8 cellular contexts compared by ENCODE assay signal in genomic region chr1:192539450-192540132, GRCh38. TPM values are rescaled to one million over a fixed set of nuclear protein-coding genes. Genes with fewer than 3 reads are reported as not detected.
DNase-seq lines count a peak whose midpoint lies in the region; ATAC-seq, FAIRE-seq and TF ChIP-seq lines count a peak whose summit lies in the region.

No MANE protein-coding gene starts in this region.

- no peak for ATAC-seq in GM21786 (IDR thresholded peaks at IDR 0.05; ENCODE audit: unreplicated experiment)

- TF ChIP-seq CTCF in astrocyte of the spinal cord (IDR thresholded peaks at IDR 0.05; ENCODE audit: low read depth, low read length) (no peak), suprapubic skin (IDR thresholded peaks at IDR 0.05) (no peak)

- H3K27me3 Mint-ChIP-seq in CD8-positive, alpha-beta memory T cell = no peaks in the 10 kb centered on the region

- no peak for TF ChIP-seq EP300 in suprapubic skin (IDR thresholded peaks at IDR 0.05)

- H3K4me3 ChIP-seq in CD8-positive, alpha-beta memory T cell (ENCODE audit: low read length) = peak overlapping the region; percentile 7
- no peak overlapping the region for H3K4me3 ChIP-seq in astrocyte of the spinal cord (ENCODE audit: low read depth, low read length)
- no peak overlapping the region for H3K4me3 ChIP-seq in suprapubic skin

- H3K36me3 ChIP-seq in CD8-positive, alpha-beta memory T cell (ENCODE audit: insufficient read depth, low read length) = no peaks in the 10 kb centered on the region
- no peaks in the 10 kb centered on the region for H3K36me3 ChIP-seq in suprapubic skin

- CTCF ChIA-PET in CD8-positive, alpha-beta memory T cell (lab: Charles Lee) = interaction anchor here (1.0 to 1.5 kb wide), 3 partner anchors 10 to 35 kb away, joined by 3 read pairs; no protein-coding TSS in a partner anchor

- no peaks in the 10 kb centered on the region for H3K9me3 ChIP-seq in CD8-positive, alpha-beta memory T cell (ENCODE audit: low read length)
- no peaks in the 10 kb centered on the region for H3K9me3 ChIP-seq in suprapubic skin

- in situ Hi-C loops in astrocyte of the spinal cord (cut with HindIII; ENCODE audit: low sequenced_read_pairs) = no loop called here

- no peaks in the 10 kb centered on the region for H3K27me3 ChIP-seq in CD8-positive, alpha-beta memory T cell (ENCODE audit: insufficient read depth, low read length, poor library complexity, severe bottlenecking)
- no peaks in the 10 kb centered on the region for H3K27me3 ChIP-seq in suprapubic skin

- H3K36me3 Mint-ChIP-seq in CD8-positive, alpha-beta memory T cell = peaks cover 0 to 4% (median 0%) of the 10 kb centered on the region in 3 donors

- peaks cover 23% of the 10 kb centered on the region for H3K4me1 ChIP-seq in CD8-positive, alpha-beta memory T cell (ENCODE audit: insufficient read depth, low read length)
- H3K4me1 ChIP-seq in suprapubic skin = peaks cover 21% of the 10 kb centered on the region

- DNase-seq in CD8-positive, alpha-beta memory T cell = peak in 1 of 5 donors; percentile 19
- DNase-seq in HTR-8/SVneo (ENCODE audit: insufficient read length, low spot score) (peak; percentile 68), astrocyte of the spinal cord (ENCODE audit: low read depth, low spot score) (peak; percentile 99), islet precursor cell (peak; percentile 76), suprapubic skin (ENCODE audit: low spot score in 2 of 2) (no peak), NCI-H82 treated with DMSO at 0.1 percent for 48 hours (lab: John Stamatoyannopoulos, UW; ENCODE audit: unreplicated experiment) (no peak), superior temporal gyrus (ENCODE audit: extremely low spot score) (no peak)

- peak overlapping the region; percentile 5 to 70 (median 52) for H3K4me3 Mint-ChIP-seq in CD8-positive, alpha-beta memory T cell

- no peaks in the 10 kb centered on the region for H3K9me3 Mint-ChIP-seq in CD8-positive, alpha-beta memory T cell

- peaks cover 37 to 61% (median 49%) of the 10 kb centered on the region in 3 donors for H3K4me1 Mint-ChIP-seq in CD8-positive, alpha-beta memory T cell

- no peak overlapping the region for H3K27ac ChIP-seq in CD8-positive, alpha-beta memory T cell (ENCODE audit: low read depth, low read length)
- peak overlapping the region; percentile 76 for H3K27ac ChIP-seq in suprapubic skin

- WGBS in suprapubic skin = 15% methylated on average over 4 of the region's 4 CpGs

- no peak for TF ChIP-seq POLR2A in suprapubic skin (IDR thresholded peaks at IDR 0.05)

- H3K27ac Mint-ChIP-seq in CD8-positive, alpha-beta memory T cell = peak overlapping the region; percentile 67 to 96 (median 89)

- POLR2A ChIA-PET in CD8-positive, alpha-beta memory T cell (lab: Charles Lee) = interaction anchor here (0.7 kb wide), 1 partner anchor 62 kb away, joined by 6 read pairs; no protein-coding TSS in a partner anchor

- peak; percentile 26 for FAIRE-seq in HTR-8/SVneo (lab: Jason Lieb, UNC)

RNA-seq across cellular contexts. Expression of gene RGS1, which starts 36.0 kb away (rescaled TPM):
- total RNA-seq in CD8-positive, alpha-beta memory T cell = 10 to 100 TPM; 56.8 to 59.6 TPM
- 82.9 TPM for polyA plus RNA-seq in CD8-positive, alpha-beta memory T cell
- 10 to 100 TPM in 2 of 4 donors, 1 to 10 TPM in 2; 5.3 to 20.8 (median 13.8) TPM for total RNA-seq in suprapubic skin

Comparison
In these comparisons a context has a peak if more than half of its experiments do, and no peak if none do; other contexts are left out.
1. DNase-seq: peak in HTR-8/SVneo (single experiment), astrocyte of the spinal cord (single experiment) and islet precursor cell (single experiment); none in suprapubic skin (0 of 2), NCI-H82 treated with DMSO at 0.1 percent for 48 hours (single experiment) and superior temporal gyrus (single experiment).